Comparison of ENCODE assay signal across 24 cellular contexts in genomic region chr3:23758253-23758838, GRCh38.
"Had no signal": no experiment of that assay in that cellular context is flagged by ENCODE, and none has a peak within 500 bp of the region (broad histone marks: within the 10 kb centered on the region; RNA-seq: fewer than 3 reads in every experiment).

No MANE protein-coding gene starts in this region.

- ATAC-seq: activated CD8-positive, alpha-beta T cell treated with anti-CD3 and anti-CD28 coated beads for 36 hours; activated naive CD8-positive, alpha-beta T cell treated with anti-CD3 and anti-CD28 coated beads, Interleukin-2, amount 50 U/mL, for 24 hours; activated T-cell treated with anti-CD3 and anti-CD28 coated beads, Interleukin-2, amount 50 U/mL, for 4 hours; activated T-helper 17 cell treated with anti-CD3 and anti-CD28 coated beads, Interleukin-2, amount 50 U/mL, for 72 hours; gastroesophageal sphincter; sciatic nerve; stimulated activated effector memory CD8-positive, alpha-beta T cell treated with anti-CD3 and anti-CD28 coated beads, Interleukin-12 subunit alpha, Interleukin-12 subunit beta, amount 100 ng/mL, for 72 hours; WTC11 had no signal

- DNase-seq: activated CD4-positive, alpha-beta T cell treated with anti-CD3 and anti-CD28 coated beads for 1 hour; activated CD4-positive, alpha-beta T cell treated with anti-CD3 and anti-CD28 coated beads, Interleukin-2, amount 10 ng/mL, durations not matched to agents 7 days and 5 days; activated CD8-positive, alpha-beta T cell treated with anti-CD3 and anti-CD28 coated beads for 36 hours; activated gamma-delta T cell treated with Interleukin-2 at 50 U/mL for 16 hours; activated naive CD8-positive, alpha-beta T cell treated with anti-CD3 and anti-CD28 coated beads, Interleukin-2, amount 50 U/mL, for 24 hours; activated T-cell treated with anti-CD3 and anti-CD28 coated beads, Interleukin-2, amount 50 U/mL, for 4 hours; effector CD8-positive, alpha-beta T cell; head of caudate nucleus; hypothalamus; midbrain; stimulated activated CD4-positive, alpha-beta T cell treated with anti-CD3 and anti-CD28 coated beads, Interleukin-12 subunit alpha, Interleukin-12 subunit beta, amount 100 ng/mL, for 4 hours; stimulated activated CD4-positive, alpha-beta T cell treated with anti-CD3 and anti-CD28 coated beads, Interleukin-4, amount 100 ng/mL, for 24 hours; trophoblast cell had no signal

- H3K27me3 ChIP-seq: gastroesophageal sphincter had no signal

- H3K27me3 Mint-ChIP-seq: activated naive CD4-positive, alpha-beta T cell treated with anti-CD3 and anti-CD28 coated beads, Interleukin-2, amount 50 U/mL, for 24 hours; stimulated activated naive CD8-positive, alpha-beta T cell treated with anti-CD3 and anti-CD28 coated beads, Interleukin-15, Interleukin-2, amounts not matched to agents 100 ng/mL and 50 ng/mL, for 24 hours had no signal

- H3K4me3 Mint-ChIP-seq: activated CD4-positive, alpha-beta T cell treated with anti-CD3 and anti-CD28 coated beads, Interleukin-2, amount 10 ng/mL, durations not matched to agents 7 days and 5 days; activated CD8-positive, alpha-beta T cell treated with anti-CD3 and anti-CD28 coated beads for 36 hours; activated naive CD4-positive, alpha-beta T cell treated with anti-CD3 and anti-CD28 coated beads, Interleukin-2, amount 50 U/mL, for 24 hours; activated naive CD8-positive, alpha-beta T cell treated with anti-CD3 and anti-CD28 coated beads, Interleukin-2, amount 50 U/mL, for 24 hours; activated T-cell treated with anti-CD3 and anti-CD28 coated beads, Interleukin-2, amount 50 U/mL, for 4 hours; activated T-helper 17 cell treated with anti-CD3 and anti-CD28 coated beads, Interleukin-2, amount 50 U/mL, for 72 hours; nephron; stimulated activated effector memory CD8-positive, alpha-beta T cell treated with anti-CD3 and anti-CD28 coated beads, Interleukin-12 subunit alpha, Interleukin-12 subunit beta, amount 100 ng/mL, for 72 hours; stimulated activated naive CD8-positive, alpha-beta T cell treated with anti-CD3 and anti-CD28 coated beads, Interleukin-15, Interleukin-2, amounts not matched to agents 100 ng/mL and 50 ng/mL, for 24 hours; WTC11 had no signal

- H3K27ac Mint-ChIP-seq: activated CD4-positive, alpha-beta T cell treated with anti-CD3 and anti-CD28 coated beads, Interleukin-2, amount 10 ng/mL, durations not matched to agents 7 days and 5 days; activated CD8-positive, alpha-beta T cell treated with anti-CD3 and anti-CD28 coated beads for 36 hours; activated naive CD4-positive, alpha-beta T cell treated with anti-CD3 and anti-CD28 coated beads, Interleukin-2, amount 50 U/mL, for 24 hours; activated naive CD8-positive, alpha-beta T cell treated with anti-CD3 and anti-CD28 coated beads, Interleukin-2, amount 50 U/mL, for 24 hours; activated T-helper 17 cell treated with anti-CD3 and anti-CD28 coated beads, Interleukin-2, amount 50 U/mL, for 72 hours; progenitor cell of endocrine pancreas; stimulated activated effector memory CD8-positive, alpha-beta T cell treated with anti-CD3 and anti-CD28 coated beads, Interleukin-12 subunit alpha, Interleukin-12 subunit beta, amount 100 ng/mL, for 72 hours; stimulated activated naive CD8-positive, alpha-beta T cell treated with anti-CD3 and anti-CD28 coated beads, Interleukin-15, Interleukin-2, amounts not matched to agents 100 ng/mL and 50 ng/mL, for 24 hours; WTC11 had no signal

- H3K9me3 ChIP-seq: gastroesophageal sphincter, thoracic aorta had no signal

- H3K27ac ChIP-seq: gastroesophageal sphincter, skin epidermis, thoracic aorta had no signal

- H3K36me3 Mint-ChIP-seq: activated naive CD4-positive, alpha-beta T cell treated with anti-CD3 and anti-CD28 coated beads, Interleukin-2, amount 50 U/mL, for 24 hours; stimulated activated effector memory CD8-positive, alpha-beta T cell treated with anti-CD3 and anti-CD28 coated beads, Interleukin-12 subunit alpha, Interleukin-12 subunit beta, amount 100 ng/mL, for 72 hours; WTC11 had no signal

- H3K9me3 Mint-ChIP-seq: activated CD4-positive, alpha-beta T cell treated with anti-CD3 and anti-CD28 coated beads, Interleukin-2, amount 10 ng/mL, durations not matched to agents 7 days and 5 days; activated CD8-positive, alpha-beta T cell treated with anti-CD3 and anti-CD28 coated beads for 36 hours; activated naive CD4-positive, alpha-beta T cell treated with anti-CD3 and anti-CD28 coated beads, Interleukin-2, amount 50 U/mL, for 24 hours; activated naive CD8-positive, alpha-beta T cell treated with anti-CD3 and anti-CD28 coated beads, Interleukin-2, amount 50 U/mL, for 24 hours; activated T-cell treated with anti-CD3 and anti-CD28 coated beads, Interleukin-2, amount 50 U/mL, for 4 hours; activated T-helper 17 cell treated with anti-CD3 and anti-CD28 coated beads, Interleukin-2, amount 50 U/mL, for 72 hours; nephron; stimulated activated effector memory CD8-positive, alpha-beta T cell treated with anti-CD3 and anti-CD28 coated beads, Interleukin-12 subunit alpha, Interleukin-12 subunit beta, amount 100 ng/mL, for 72 hours; stimulated activated naive CD8-positive, alpha-beta T cell treated with anti-CD3 and anti-CD28 coated beads, Interleukin-15, Interleukin-2, amounts not matched to agents 100 ng/mL and 50 ng/mL, for 24 hours; WTC11 had no signal

- H3K36me3 ChIP-seq: gastroesophageal sphincter, thoracic aorta had no signal

- H3K4me3 ChIP-seq: gastroesophageal sphincter, skin epidermis, thoracic aorta had no signal
